ENCODE assay signal across 8 cellular contexts in genomic region chr10:88254091-88254490, GRCh38.
DNase-seq lines count a peak whose midpoint lies in the region; ATAC-seq and TF ChIP-seq lines count a peak whose summit lies in the region.

No MANE protein-coding gene starts in this region.

- H3K27me3 ChIP-seq in BJ (ENCODE audit: control insufficient read depth, insufficient read depth, low read length), result no peaks in the 10 kb centered on the region

- DNase-seq in BJ (ENCODE audit: low read depth), result peak; percentile 59
- DNase-seq in activated CD4-positive, alpha-beta memory T cell treated with anti-CD3 and anti-CD28 coated beads, Interleukin-2, amount 10 ng/mL, durations not matched to agents 7 days and 5 days, result no peak
- peak; percentile 77 for DNase-seq in islet precursor cell
- DNase-seq in activated CD4-positive, alpha-beta T cell treated with anti-CD3 and anti-CD28 coated beads, Interleukin-2, amount 50 U/mL, for 48 hours, result no peak

- no peak for TF ChIP-seq CTCF in BJ (IDR thresholded peaks at IDR 0.05; ENCODE audit: insufficient read depth, low read depth, low read length)

- H3K9me3 Mint-ChIP-seq in activated CD4-positive, alpha-beta memory T cell treated with anti-CD3 and anti-CD28 coated beads, Interleukin-2, amount 10 ng/mL, durations not matched to agents 7 days and 5 days, result peaks cover 13% of the 10 kb centered on the region

- no peaks in the 10 kb centered on the region for H3K36me3 Mint-ChIP-seq in activated CD4-positive, alpha-beta memory T cell treated with anti-CD3 and anti-CD28 coated beads, Interleukin-2, amount 10 ng/mL, durations not matched to agents 7 days and 5 days (ENCODE audit: low read depth)

- peaks cover 14% of the 10 kb centered on the region for H3K4me1 Mint-ChIP-seq in activated CD4-positive, alpha-beta memory T cell treated with anti-CD3 and anti-CD28 coated beads, Interleukin-2, amount 10 ng/mL, durations not matched to agents 7 days and 5 days

- H3K4me3 Mint-ChIP-seq in activated CD4-positive, alpha-beta memory T cell treated with anti-CD3 and anti-CD28 coated beads, Interleukin-2, amount 10 ng/mL, durations not matched to agents 7 days and 5 days, result no peak overlapping the region

- POLR2A ChIA-PET in BJ (lab: Charles Lee), result no interaction called here
- POLR2A ChIA-PET in activated CD4-positive, alpha-beta memory T cell treated with anti-CD3 and anti-CD28 coated beads, Interleukin-2, amount 10 ng/mL, durations not matched to agents 7 days and 5 days (lab: Charles Lee), result interaction anchor here (1.1 kb wide), 1 partner anchor 17 kb away, joined by 6 read pairs; no protein-coding TSS in a partner anchor

- ATAC-seq in HG02610 (IDR thresholded peaks at IDR 0.05; ENCODE audit: unreplicated experiment) (peak; percentile 88), HG02759 (IDR thresholded peaks at IDR 0.05; ENCODE audit: unreplicated experiment) (no peak), GM21381 (IDR thresholded peaks at IDR 0.05; ENCODE audit: unreplicated experiment) (no peak), HG02623 (IDR thresholded peaks at IDR 0.05; ENCODE audit: unreplicated experiment) (no peak)

- H3K4me3 ChIP-seq in BJ (ENCODE audit: low read depth, low read length), result no peak overlapping the region

- H3K36me3 ChIP-seq in BJ (ENCODE audit: control insufficient read depth, insufficient read depth, low read length), result no peaks in the 10 kb centered on the region

- no peaks in the 10 kb centered on the region for H3K27me3 Mint-ChIP-seq in activated CD4-positive, alpha-beta memory T cell treated with anti-CD3 and anti-CD28 coated beads, Interleukin-2, amount 10 ng/mL, durations not matched to agents 7 days and 5 days

- peak overlapping the region; percentile 55 for H3K27ac Mint-ChIP-seq in activated CD4-positive, alpha-beta memory T cell treated with anti-CD3 and anti-CD28 coated beads, Interleukin-2, amount 10 ng/mL, durations not matched to agents 7 days and 5 days

- CTCF ChIA-PET in BJ (lab: Yijun Ruan, JAX), result interaction anchor here (0.7 to 1.1 kb wide), 4 partner anchors 13 to 132 kb away, joined by 3 to 8 read pairs (median 3); no protein-coding TSS in a partner anchor
- CTCF ChIA-PET in activated CD4-positive, alpha-beta memory T cell treated with anti-CD3 and anti-CD28 coated beads, Interleukin-2, amount 10 ng/mL, durations not matched to agents 7 days and 5 days (lab: Charles Lee), result interaction anchor here (1.3 kb wide), 1 partner anchor 140 kb away, joined by 3 read pairs; no protein-coding TSS in a partner anchor

Comparison
In these comparisons a context has a peak if more than half of its experiments do, and no peak if none do; other contexts are left out.
1. DNase-seq: peak in BJ (single experiment) and islet precursor cell (single experiment); none in activated CD4-positive, alpha-beta memory T cell treated with anti-CD3 and anti-CD28 coated beads, Interleukin-2, amount 10 ng/mL, durations not matched to agents 7 days and 5 days (single experiment) and activated CD4-positive, alpha-beta T cell treated with anti-CD3 and anti-CD28 coated beads, Interleukin-2, amount 50 U/mL, for 48 hours (0 of 2).